Comparison of ENCODE assay signal across 8 cellular contexts in the genomic region with DNA sequence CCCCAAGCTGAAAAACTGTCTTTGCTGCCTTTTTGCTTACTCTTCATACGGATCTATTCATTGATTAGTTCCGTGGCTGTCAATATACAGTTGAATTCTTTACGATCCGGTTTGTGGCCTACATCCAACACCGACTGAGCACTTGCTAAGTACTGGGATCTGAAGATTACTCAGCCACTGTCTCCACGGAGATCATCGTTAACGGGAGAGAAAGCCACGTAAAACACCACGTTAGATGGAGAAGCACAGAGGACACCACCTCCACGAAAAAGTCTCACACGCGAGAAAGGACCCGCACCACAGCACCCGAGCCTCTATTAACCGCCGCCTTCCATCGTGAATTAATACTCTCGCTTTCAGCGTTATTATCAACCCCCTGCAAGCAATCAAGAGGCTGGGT. TPM values are rescaled to one million over a fixed set of nuclear protein-coding genes. Genes with fewer than 3 reads are reported as not detected.
DNase-seq lines count a peak whose midpoint lies in the region; ATAC-seq and TF ChIP-seq lines count a peak whose summit lies in the region.

No MANE protein-coding gene starts in this region.

- peak; percentile 0 to 9 for ATAC-seq in activated naive CD4-positive, alpha-beta T cell treated with anti-CD3 and anti-CD28 coated beads, Interleukin-2, amount 50 U/mL, for 72 hours
- no peak for ATAC-seq in GM19467 (IDR thresholded peaks at IDR 0.05; ENCODE audit: unreplicated experiment)

- TF ChIP-seq CTCF in HFFc6 (IDR thresholded peaks at IDR 0.05) (no peak), hepatocyte (IDR thresholded peaks at IDR 0.05; ENCODE audit: poor library complexity) (no peak)

- POLR2A ChIA-PET in HEK293T (lab: Yijun Ruan, JAX): no interaction called here

- H3K27me3 ChIP-seq in hepatocyte (no peaks in the 10 kb centered on the region), skeletal muscle tissue (ENCODE audit: control insufficient read depth in 3 of 3, insufficient read depth in 3 of 3, low read length in 3 of 3) (no peaks in the 10 kb centered on the region)

- peak overlapping the region; percentile 65 for H2AFZ ChIP-seq in hepatocyte

- H3K4me3 Mint-ChIP-seq in HFFc6: peak overlapping the region; percentile 100

- H3K9me3 ChIP-seq in hepatocyte (ENCODE audit: low read depth): no peaks in the 10 kb centered on the region
- no peaks in the 10 kb centered on the region for H3K9me3 ChIP-seq in skeletal muscle tissue (ENCODE audit: control insufficient read depth in 3 of 3, low read length in 3 of 3)

- H3K4me1 ChIP-seq in hepatocyte (ENCODE audit: insufficient read depth) (peaks cover 10% of the 10 kb centered on the region), skeletal muscle tissue (ENCODE audit: control insufficient read depth in 3 of 3, insufficient read depth in 3 of 3, low read length in 3 of 3) (peaks cover 14 to 33% (median 16%) of the 10 kb centered on the region in 3 donors)

- H3K9me3 Mint-ChIP-seq in HFFc6: no peaks in the 10 kb centered on the region
- H3K9me3 Mint-ChIP-seq in activated naive CD4-positive, alpha-beta T cell treated with anti-CD3 and anti-CD28 coated beads, Interleukin-2, amount 50 U/mL, for 72 hours: no peaks in the 10 kb centered on the region

- peak overlapping the region; percentile 94 for H3K4me2 ChIP-seq in hepatocyte

- H3K27ac Mint-ChIP-seq in HFFc6: peak overlapping the region; percentile 95
- peak overlapping the region; percentile 92 to 99 for H3K27ac Mint-ChIP-seq in activated naive CD4-positive, alpha-beta T cell treated with anti-CD3 and anti-CD28 coated beads, Interleukin-2, amount 50 U/mL, for 72 hours

- H3K4me3 ChIP-seq in hepatocyte (peak overlapping the region; percentile 75), skeletal muscle tissue (ENCODE audit: low read length in 3 of 3) (peak overlapping the region; percentile 99)

- peaks cover 39% of the 10 kb centered on the region for H3K4me1 Mint-ChIP-seq in HFFc6 (ENCODE audit: low read depth)

- no peaks in the 10 kb centered on the region for H3K36me3 ChIP-seq in hepatocyte (replicated peaks; ENCODE audit: insufficient read depth, low read depth)
- peaks cover 0 to 10% (median 5%) of the 10 kb centered on the region in 3 donors for H3K36me3 ChIP-seq in skeletal muscle tissue (ENCODE audit: control insufficient read depth in 3 of 3, insufficient read depth in 3 of 3, low read length in 3 of 3)

- H3K9me2 ChIP-seq in hepatocyte (replicated peaks; ENCODE audit: insufficient read depth): no peaks in the 10 kb centered on the region

- H3K27me3 Mint-ChIP-seq in HFFc6 (ENCODE audit: insufficient read depth): peaks cover 2% of the 10 kb centered on the region; the same call in 1 of the 2 replicates

- peak overlapping the region; percentile 92 to 96 (median 93) for H3K9ac ChIP-seq in skeletal muscle tissue (ENCODE audit: low read depth in 1 of 3, low read length in 3 of 3)

- H4K20me1 ChIP-seq in hepatocyte (ENCODE audit: insufficient read depth, poor library complexity, severe bottlenecking): no peaks in the 10 kb centered on the region

- WGBS in hepatocyte (ENCODE audit: low lambda C conversion rate, missing lambda C conversion rate): 2% methylated on average over 20 of the region's 20 CpGs

- CTCF ChIA-PET in HEK293T (lab: Yijun Ruan, JAX): no interaction called here

- DNase-seq in Ammon's horn (ENCODE audit: low spot score) (peak; percentile 20), HFFc6 (peak; percentile 10), hepatocyte (ENCODE audit: low spot score) (no peak), mesenteric fat pad (ENCODE audit: low spot score) (no peak), HEK293T (ENCODE audit: extremely low spot score) (no peak)
- DNase-seq in activated naive CD4-positive, alpha-beta T cell treated with anti-CD3 and anti-CD28 coated beads, Interleukin-2, amount 50 U/mL, for 72 hours (ENCODE audit: low spot score in 2 of 2): no peak

- H3K36me3 Mint-ChIP-seq in HFFc6 (ENCODE audit: low read depth): no peaks in the 10 kb centered on the region
- peaks cover 0 to 17% of the 10 kb centered on the region in 2 donors for H3K36me3 Mint-ChIP-seq in activated naive CD4-positive, alpha-beta T cell treated with anti-CD3 and anti-CD28 coated beads, Interleukin-2, amount 50 U/mL, for 72 hours

- H3K27ac ChIP-seq in hepatocyte (peak overlapping the region; percentile 93), skeletal muscle tissue (ENCODE audit: low read depth, low read length) (peak overlapping the region; percentile 84)

- H3K79me2 ChIP-seq in hepatocyte: peaks cover 70% of the 10 kb centered on the region

TF ChIP-seq in HEK293T, 16 proteins besides CTCF, POLR2A, EP300 and RAD21:
- TF ChIP-seq L3MBTL2 (conservative IDR thresholded peaks at IDR 0.05) (no peak), ELF4 (IDR thresholded peaks at IDR 0.05) (no peak), SP1 (IDR thresholded peaks at IDR 0.05) (no peak), ARNT (IDR thresholded peaks at IDR 0.05) (no peak), FOXK2 (IDR thresholded peaks at IDR 0.05) (no peak), ZNF384 (IDR thresholded peaks at IDR 0.05) (no peak), BHLHE40 (IDR thresholded peaks at IDR 0.05; ENCODE audit: borderline replicate concordance) (no peak), NFRKB (IDR thresholded peaks at IDR 0.05) (no peak), FOXM1 (IDR thresholded peaks at IDR 0.05; ENCODE audit: borderline replicate concordance) (no peak), HDGF (IDR thresholded peaks at IDR 0.05; ENCODE audit: borderline replicate concordance) (no peak), SUZ12 (IDR thresholded peaks at IDR 0.05) (no peak), LEF1 (IDR thresholded peaks at IDR 0.05; ENCODE audit: borderline replicate concordance) (no peak)

RNA-seq across cellular contexts. Expression of gene ELP1, which starts 0.7 kb away (rescaled TPM):
- total RNA-seq in HFFc6 (2021; fragmentation: NEBNext Ultra II Directional; extraction: Animal tissue kit (Norgen Biotek cat#: 25700)): 10 to 100 TPM; 24.8 to 37.2 (median 35.2) TPM
- total RNA-seq in activated naive CD4-positive, alpha-beta T cell treated with anti-CD3 and anti-CD28 coated beads, Interleukin-2, amount 50 U/mL, for 72 hours: 10 to 100 TPM; 22.0 to 32.4 TPM
- total RNA-seq in hepatocyte (49.7 and 68.6 TPM in 2 replicates), skeletal muscle tissue (24.5 TPM), mesenteric fat pad (14.5 TPM)
- polyA plus RNA-seq in hepatocyte: 20.9 and 34.8 TPM in 2 replicates

RNA-seq across cellular contexts. Expression of gene ABITRAM, which starts 1.0 kb away (rescaled TPM):
- 10 to 100 TPM; 12.5 to 14.0 (median 13.1) TPM for total RNA-seq in HFFc6 (2021; fragmentation: NEBNext Ultra II Directional; extraction: Animal tissue kit (Norgen Biotek cat#: 25700))
- 10 to 100 TPM; 10.0 to 17.3 TPM for total RNA-seq in activated naive CD4-positive, alpha-beta T cell treated with anti-CD3 and anti-CD28 coated beads, Interleukin-2, amount 50 U/mL, for 72 hours
- 13.7 and 16.4 TPM in 2 replicates for total RNA-seq in hepatocyte
- 19.7 and 24.4 TPM in 2 replicates for polyA plus RNA-seq in hepatocyte
- total RNA-seq in skeletal muscle tissue: 3.1 TPM
- total RNA-seq in mesenteric fat pad: 10.4 TPM

Comparison
In these comparisons a context has a peak if more than half of its experiments do, and no peak if none do; other contexts are left out.
1. DNase-seq: peak in Ammon's horn (single experiment) and HFFc6 (single experiment); none in activated naive CD4-positive, alpha-beta T cell treated with anti-CD3 and anti-CD28 coated beads, Interleukin-2, amount 50 U/mL, for 72 hours (0 of 2), hepatocyte (single experiment), mesenteric fat pad (single experiment) and HEK293T (single experiment).